ENCODE assay signal across 24 cellular contexts in genomic region chr13:21999666-22000065, GRCh38.
"Had no signal": no experiment of that assay in that cellular context is flagged by ENCODE, and none has a peak within 500 bp of the region (broad histone marks: within the 10 kb centered on the region; RNA-seq: fewer than 3 reads in every experiment).

No MANE protein-coding gene starts in this region.

- ATAC-seq: activated CD4-positive, alpha-beta T cell treated with anti-CD3 and anti-CD28 coated beads for 36 hours; activated CD8-positive, alpha-beta T cell treated with anti-CD3 and anti-CD28 coated beads for 36 hours; activated T-cell treated with anti-CD3 and anti-CD28 coated beads, Interleukin-2, amount 50 U/mL, for 4 hours; activated T-helper 17 cell treated with anti-CD3 and anti-CD28 coated beads, Interleukin-2, amount 50 U/mL, for 72 hours; esophagus mucosa had no signal

- H3K27me3 Mint-ChIP-seq: activated CD4-positive, alpha-beta T cell treated with anti-CD3 and anti-CD28 coated beads for 36 hours; activated CD4-positive, alpha-beta T cell treated with anti-CD3 and anti-CD28 coated beads, Interleukin-2, amount 10 ng/mL, durations not matched to agents 7 days and 5 days; activated CD8-positive, alpha-beta T cell treated with anti-CD3 and anti-CD28 coated beads for 36 hours had no signal

- H3K27me3 ChIP-seq: brain microvascular endothelial cell had no signal

- H3K4me1 Mint-ChIP-seq: activated CD4-positive, alpha-beta T cell treated with anti-CD3 and anti-CD28 coated beads for 36 hours; activated CD4-positive, alpha-beta T cell treated with anti-CD3 and anti-CD28 coated beads, Interleukin-2, amount 10 ng/mL, durations not matched to agents 7 days and 5 days; activated T-helper 17 cell treated with anti-CD3 and anti-CD28 coated beads, Interleukin-2, amount 50 U/mL, for 72 hours had no signal

- H3K27ac Mint-ChIP-seq: activated CD4-positive, alpha-beta T cell treated with anti-CD3 and anti-CD28 coated beads for 36 hours; activated CD4-positive, alpha-beta T cell treated with anti-CD3 and anti-CD28 coated beads, Interleukin-2, amount 10 ng/mL, durations not matched to agents 7 days and 5 days; activated CD8-positive, alpha-beta T cell treated with anti-CD3 and anti-CD28 coated beads for 36 hours; activated naive CD8-positive, alpha-beta T cell; activated T-helper 17 cell treated with anti-CD3 and anti-CD28 coated beads, Interleukin-2, amount 50 U/mL, for 72 hours had no signal

- H3K4me3 Mint-ChIP-seq: activated CD4-positive, alpha-beta T cell treated with anti-CD3 and anti-CD28 coated beads for 36 hours; activated CD4-positive, alpha-beta T cell treated with anti-CD3 and anti-CD28 coated beads, Interleukin-2, amount 10 ng/mL, durations not matched to agents 7 days and 5 days; activated CD8-positive, alpha-beta T cell treated with anti-CD3 and anti-CD28 coated beads for 36 hours; activated naive CD8-positive, alpha-beta T cell; activated T-cell treated with anti-CD3 and anti-CD28 coated beads, Interleukin-2, amount 50 U/mL, for 4 hours; activated T-helper 17 cell treated with anti-CD3 and anti-CD28 coated beads, Interleukin-2, amount 50 U/mL, for 72 hours had no signal

- H3K36me3 ChIP-seq: brain microvascular endothelial cell had no signal

- DNase-seq: activated CD4-positive, alpha-beta T cell treated with anti-CD3 and anti-CD28 coated beads for 36 hours; activated CD4-positive, alpha-beta T cell treated with anti-CD3 and anti-CD28 coated beads, Interleukin-2, amount 10 ng/mL, durations not matched to agents 7 days and 5 days; activated CD4-positive, alpha-beta T cell treated with anti-CD3 and anti-CD28 coated beads, Interleukin-2, amount 50 U/mL, for 48 hours; activated CD4-positive, CD25-positive, alpha-beta regulatory T cell; activated CD4-positive, CD25-positive, alpha-beta regulatory T cell treated with anti-CD3 and anti-CD28 coated beads, Interleukin-2, amount 50 U/mL, for 72 hours; activated CD8-positive, alpha-beta memory T cell treated with anti-CD3 and anti-CD28 coated beads for 24 hours; activated CD8-positive, alpha-beta T cell treated with anti-CD3 and anti-CD28 coated beads for 36 hours; activated effector memory CD4-positive, alpha-beta T cell treated with Interleukin-2 at 50 U/mL for 16 hours; activated gamma-delta T cell treated with Interleukin-2 at 50 U/mL for 16 hours; activated naive CD4-positive, alpha-beta T cell treated with anti-CD3 and anti-CD28 coated beads, Interleukin-2, amount 50 U/mL, for 16 hours; activated naive CD4-positive, alpha-beta T cell treated with Interleukin-2 at 50 U/mL for 16 hours; activated T-cell treated with anti-CD3 and anti-CD28 coated beads, Interleukin-2, amount 50 U/mL, for 4 hours; amniotic stem cell; anterior cingulate cortex; brain microvascular endothelial cell; caudate nucleus; cortex of kidney; dermis blood vessel endothelial cell; effector CD8-positive, alpha-beta T cell; foreskin fibroblast; T-helper 2 cell had no signal

- H3K27ac ChIP-seq: brain microvascular endothelial cell had no signal

- H3K9me3 Mint-ChIP-seq: activated CD4-positive, alpha-beta T cell treated with anti-CD3 and anti-CD28 coated beads, Interleukin-2, amount 10 ng/mL, durations not matched to agents 7 days and 5 days; activated CD8-positive, alpha-beta T cell treated with anti-CD3 and anti-CD28 coated beads for 36 hours; activated T-cell treated with anti-CD3 and anti-CD28 coated beads, Interleukin-2, amount 50 U/mL, for 4 hours; activated T-helper 17 cell treated with anti-CD3 and anti-CD28 coated beads, Interleukin-2, amount 50 U/mL, for 72 hours had no signal
